In the genomic region with DNA sequence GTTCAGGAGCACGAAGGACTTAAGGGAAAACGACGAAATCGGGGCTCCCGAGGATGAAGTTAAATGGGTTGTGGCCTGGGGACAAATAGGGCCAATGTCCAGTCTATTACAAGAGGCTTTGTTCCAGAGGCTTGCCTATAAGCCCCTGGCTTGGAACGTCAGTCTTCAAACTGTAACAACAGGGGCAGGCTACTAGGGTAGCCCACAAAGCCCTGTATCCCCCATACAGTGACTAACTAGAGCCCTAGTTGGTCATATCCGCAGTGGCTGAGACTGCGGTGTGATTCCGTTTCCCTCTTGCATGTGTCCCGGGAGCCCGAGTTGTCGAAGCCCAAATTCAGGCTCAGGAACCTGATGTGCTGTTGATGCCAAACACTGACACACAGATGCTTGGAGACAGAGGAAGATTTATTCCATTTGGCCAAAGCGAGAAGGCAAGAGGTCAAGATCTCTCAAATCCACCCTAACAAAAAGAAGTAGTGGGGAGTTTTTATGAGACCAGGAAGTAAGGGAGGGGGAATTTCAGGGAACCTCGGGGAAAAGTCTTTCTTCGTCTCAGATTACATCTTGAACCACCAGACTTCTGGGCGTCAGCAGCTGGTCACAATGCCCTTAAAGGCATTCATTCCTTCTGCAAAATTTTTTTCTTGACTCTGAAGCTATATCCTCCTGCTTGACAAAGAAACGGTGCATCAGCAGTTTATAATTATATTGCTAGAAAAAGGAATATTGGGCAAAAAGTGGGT, we compare ENCODE assay signal across 8 cellular contexts. TPM values are rescaled to one million over a fixed set of nuclear protein-coding genes. Genes with fewer than 3 reads are reported as not detected.
DNase-seq lines count a peak whose midpoint lies in the region; ATAC-seq, FAIRE-seq and TF ChIP-seq lines count a peak whose summit lies in the region.

No MANE protein-coding gene starts in this region.

- no peak for TF ChIP-seq CTCF in upper lobe of left lung (IDR thresholded peaks at IDR 0.05)

- WGBS in upper lobe of left lung, 2 donors, result 1 to 3% methylated on average over 9 to 17 of the region's 17 CpGs

- DNase-seq in activated gamma-delta T cell treated with Interleukin-2 at 50 U/mL for 16 hours (peak; percentile 55), activated gamma-delta T cell (lab: John Stamatoyannopoulos, UW) (no peak), RCC 7860 (ENCODE audit: low spot score) (peak; percentile 43), germinal center (ENCODE audit: low spot score) (peak; percentile 37), non-pigmented ciliary epithelial cell (ENCODE audit: low read depth) (peak; percentile 17), upper lobe of left lung (peak in 1 of 2 donors; percentile 64)
- DNase-seq in activated naive CD4-positive, alpha-beta T cell (lab: John Stamatoyannopoulos, UW), result peak in 3 of 4 experiments; percentile 10 to 44 (median 31)

- H3K27me3 ChIP-seq in upper lobe of left lung, result no peaks in the 10 kb centered on the region

- peak overlapping the region; percentile 93 to 99 (median 98) for H3K27ac ChIP-seq in upper lobe of left lung

- H3K9me3 ChIP-seq in upper lobe of left lung, result no peaks in the 10 kb centered on the region

- peak overlapping the region; percentile 63 to 73 (median 67) for H3K4me3 ChIP-seq in upper lobe of left lung

- FAIRE-seq in RCC 7860 (lab: Jason Lieb, UNC), result peak; percentile 60

- peak in 1 of 4 donors; percentile 24 for TF ChIP-seq POLR2A in upper lobe of left lung (IDR thresholded peaks at IDR 0.05)

- peak in 1 of 4 donors; percentile 48 for TF ChIP-seq EP300 in upper lobe of left lung (IDR thresholded peaks at IDR 0.05)

- H3K4me1 ChIP-seq in upper lobe of left lung, result peaks cover 32 to 45% (median 39%) of the 10 kb centered on the region in 4 donors

- ATAC-seq in upper lobe of left lung (ENCODE audit: low FRiP score in 2 of 2) (peak; percentile 57 to 70), GM18861 (IDR thresholded peaks at IDR 0.05; ENCODE audit: unreplicated experiment) (no peak)

- H3K36me3 ChIP-seq in upper lobe of left lung, result peaks cover 0 to 5% (median 2%) of the 10 kb centered on the region in 4 donors

RNA-seq across cellular contexts. Expression of gene SLFN5, which starts 0.8 kb away (rescaled TPM):
- 10 to 100 TPM; 26.7 to 48.5 (median 43.2) TPM for total RNA-seq in upper lobe of left lung

RNA-seq across cellular contexts. Expression of gene SLC35G3, which starts 49.4 kb away (rescaled TPM):
- total RNA-seq in upper lobe of left lung, result not detected
